ENCODE assay signal across 23 cellular contexts in genomic region chr10:60384006-60384405, GRCh38. TPM values are rescaled to one million over a fixed set of nuclear protein-coding genes. Genes with fewer than 3 reads are reported as not detected.
DNase-seq lines count a peak whose midpoint lies in the region; ATAC-seq, FAIRE-seq and TF ChIP-seq lines count a peak whose summit lies in the region.
"Had no signal": no experiment of that assay in that cellular context is flagged by ENCODE, and none has a peak within 500 bp of the region (broad histone marks: within the 10 kb centered on the region; RNA-seq: fewer than 3 reads in every experiment).

No MANE protein-coding gene starts in this region.

- POLR2A ChIA-PET in MCF 10A (lab: Yijun Ruan, JAX) = interaction anchor here (0.7 to 3.1 kb wide), 10 partner anchors 9 to 507 kb away, joined by 3 to 13 read pairs (median 3); no protein-coding TSS in a partner anchor

- H3K36me3 ChIP-seq in breast epithelium (no peaks in the 10 kb centered on the region), astrocyte (ENCODE audit: insufficient read depth, low read length) (no peaks in the 10 kb centered on the region)
- H3K36me3 ChIP-seq: BLaER1 treated with 17β-estradiol and CSF1 and Interleukin-3, amounts not matched to agents 10 nM and 100 nM; ovary; right atrium auricular region had no signal

- H3K4me3 Mint-ChIP-seq in MCF 10A (ENCODE audit: unreplicated experiment) (no peak overlapping the region), astrocyte (ENCODE audit: unreplicated experiment) (no peak overlapping the region)
- H3K4me3 Mint-ChIP-seq in activated T-helper 17 cell treated with anti-CD3 and anti-CD28 coated beads, Interleukin-2, amount 50 U/mL, for 72 hours = no peak overlapping the region
- H3K4me3 Mint-ChIP-seq: activated CD4-positive, alpha-beta memory T cell treated with anti-CD3 and anti-CD28 coated beads, Interleukin-2, amount 10 ng/mL, durations not matched to agents 7 days and 5 days; natural killer cell; type B pancreatic cell had no signal

- H3K9me3 ChIP-seq in breast epithelium = no peaks in the 10 kb centered on the region
- H3K9me3 ChIP-seq in astrocyte (ENCODE audit: insufficient read depth, low read depth, low read length) = no peaks in the 10 kb centered on the region
- H3K9me3 ChIP-seq: BLaER1 treated with 17β-estradiol and CSF1 and Interleukin-3, amounts not matched to agents 10 nM and 100 nM; ovary; right atrium auricular region had no signal

- H3K27me3 ChIP-seq in breast epithelium (no peaks in the 10 kb centered on the region), astrocyte (ENCODE audit: insufficient read depth, low read length) (no peaks in the 10 kb centered on the region)
- H3K27me3 ChIP-seq: BLaER1 treated with 17β-estradiol and CSF1 and Interleukin-3, amounts not matched to agents 10 nM and 100 nM; ovary; right atrium auricular region had no signal

- FAIRE-seq in astrocyte (lab: Jason Lieb, UNC) = peak; percentile 23
- no peak for FAIRE-seq in GM12892 (lab: Jason Lieb, UNC)

- no peaks in the 10 kb centered on the region for H3K79me2 ChIP-seq in astrocyte (ENCODE audit: insufficient read depth, low read length)

- H3K27ac Mint-ChIP-seq in MCF 10A (ENCODE audit: low read depth, unreplicated experiment) (peak overlapping the region; percentile 46), astrocyte (ENCODE audit: unreplicated experiment) (no peak overlapping the region)
- H3K27ac Mint-ChIP-seq in activated T-helper 17 cell treated with anti-CD3 and anti-CD28 coated beads, Interleukin-2, amount 50 U/mL, for 72 hours = no peak overlapping the region
- H3K27ac Mint-ChIP-seq: activated CD4-positive, alpha-beta memory T cell treated with anti-CD3 and anti-CD28 coated beads, Interleukin-2, amount 10 ng/mL, durations not matched to agents 7 days and 5 days; natural killer cell; type B pancreatic cell had no signal

- H3K4me3 ChIP-seq in breast epithelium = no peak overlapping the region
- no peak overlapping the region for H3K4me3 ChIP-seq in astrocyte (ENCODE audit: insufficient read depth, low read depth, low read length)
- H3K4me3 ChIP-seq: BLaER1 treated with 17β-estradiol and CSF1 and Interleukin-3, amounts not matched to agents 10 nM and 100 nM; ovary; right atrium auricular region had no signal

- no peak overlapping the region for H3K27ac ChIP-seq in breast epithelium
- peak overlapping the region; percentile 49 for H3K27ac ChIP-seq in astrocyte (ENCODE audit: low read depth, low read length)
- H3K27ac ChIP-seq: BLaER1 treated with 17β-estradiol and CSF1 and Interleukin-3, amounts not matched to agents 10 nM and 100 nM; HL-60; ovary had no signal

- H3K27me3 Mint-ChIP-seq in MCF 10A (ENCODE audit: insufficient read depth, unreplicated experiment) (no peaks in the 10 kb centered on the region), astrocyte (ENCODE audit: low read depth, unreplicated experiment) (no peaks in the 10 kb centered on the region)
- no peaks in the 10 kb centered on the region for H3K27me3 Mint-ChIP-seq in activated T-helper 17 cell treated with anti-CD3 and anti-CD28 coated beads, Interleukin-2, amount 50 U/mL, for 72 hours
- H3K27me3 Mint-ChIP-seq: activated CD4-positive, alpha-beta memory T cell treated with anti-CD3 and anti-CD28 coated beads, Interleukin-2, amount 10 ng/mL, durations not matched to agents 7 days and 5 days; type B pancreatic cell had no signal

- intact Hi-C loops in MCF 10A (cut with micrococcal nuclease) = loop anchor here (2.0 to 5.0 kb wide), 2 partner anchors 31 to 48 kb away; no protein-coding TSS in a partner anchor
- intact Hi-C loops in breast epithelium (cut with DNase I; ENCODE audit: low total_unique reads) = no loop called here

- no peaks in the 10 kb centered on the region for H4K20me1 ChIP-seq in astrocyte (ENCODE audit: insufficient read depth, low read length)
- H4K20me1 ChIP-seq: BLaER1 treated with 17β-estradiol and CSF1 and Interleukin-3, amounts not matched to agents 10 nM and 100 nM had no signal

- no peaks in the 10 kb centered on the region for H3K4me1 ChIP-seq in breast epithelium
- peaks cover 32% of the 10 kb centered on the region for H3K4me1 ChIP-seq in astrocyte (ENCODE audit: insufficient read depth, low read length)

- H3K36me3 Mint-ChIP-seq in MCF 10A (ENCODE audit: insufficient read depth, unreplicated experiment) (no peaks in the 10 kb centered on the region), astrocyte (ENCODE audit: low read depth, unreplicated experiment) (no peaks in the 10 kb centered on the region)
- H3K36me3 Mint-ChIP-seq in activated T-helper 17 cell treated with anti-CD3 and anti-CD28 coated beads, Interleukin-2, amount 50 U/mL, for 72 hours (ENCODE audit: low read depth) = no peaks in the 10 kb centered on the region
- H3K36me3 Mint-ChIP-seq: natural killer cell, type B pancreatic cell had no signal

- no peak overlapping the region for H2AFZ ChIP-seq in astrocyte (ENCODE audit: low read depth, low read length)

- peak overlapping the region; percentile 75 for H3K4me2 ChIP-seq in astrocyte (ENCODE audit: low read length)
- H3K4me2 ChIP-seq: BLaER1 treated with 17β-estradiol and CSF1 and Interleukin-3, amounts not matched to agents 10 nM and 100 nM had no signal

- TF ChIP-seq CTCF in MCF 10A (IDR thresholded peaks at IDR 0.05; ENCODE audit: unreplicated experiment) = no peak
- TF ChIP-seq CTCF in breast epithelium (IDR thresholded peaks at IDR 0.05) = no peak
- TF ChIP-seq CTCF in astrocyte (IDR thresholded peaks at IDR 0.05; ENCODE audit: insufficient read depth, low read depth, low read length) = no peak

- H3K9me3 Mint-ChIP-seq in MCF 10A (ENCODE audit: unreplicated experiment) (no peaks in the 10 kb centered on the region), astrocyte (ENCODE audit: unreplicated experiment) (no peaks in the 10 kb centered on the region)
- H3K9me3 Mint-ChIP-seq in activated T-helper 17 cell treated with anti-CD3 and anti-CD28 coated beads, Interleukin-2, amount 50 U/mL, for 72 hours = peaks cover 3% of the 10 kb centered on the region
- H3K9me3 Mint-ChIP-seq: activated CD4-positive, alpha-beta memory T cell treated with anti-CD3 and anti-CD28 coated beads, Interleukin-2, amount 10 ng/mL, durations not matched to agents 7 days and 5 days; natural killer cell; type B pancreatic cell had no signal

- DNase-seq in MCF 10A (ENCODE audit: unreplicated experiment) (peak; percentile 14), breast epithelium (ENCODE audit: low spot score in 2 of 2) (no peak), astrocyte (ENCODE audit: low read depth) (no peak), fibroblast of peridontal ligament (ENCODE audit: extremely low read depth) (peak; percentile 60), superior temporal gyrus (ENCODE audit: extremely low spot score) (peak; percentile 33), GM12892 (ENCODE audit: insufficient read length) (no peak), NCI-H2171 (lab: John Stamatoyannopoulos, UW) (no peak)
- DNase-seq: activated CD4-positive, alpha-beta memory T cell treated with anti-CD3 and anti-CD28 coated beads, Interleukin-2, amount 10 ng/mL, durations not matched to agents 7 days and 5 days; effector CD8-positive, alpha-beta T cell; H7; natural killer cell; NCI-H1417 treated with DMSO at 0.1 percent for 48 hours; NCI-H524; ovary; RPMI8226; stimulated activated CD4-positive, alpha-beta T cell treated with anti-CD3 and anti-CD28 coated beads, Interleukin-15, amount 100 ng/mL, for 24 hours; T-helper 9 cell had no signal

- TF ChIP-seq POLR2A in breast epithelium (IDR thresholded peaks at IDR 0.05) = no peak
- no peak for TF ChIP-seq POLR2A in GM12892 (IDR thresholded peaks at IDR 0.05; ENCODE audit: low read depth, low read length)

- peaks cover 28% of the 10 kb centered on the region for H3K4me1 Mint-ChIP-seq in MCF 10A (ENCODE audit: insufficient read depth, unreplicated experiment)
- H3K4me1 Mint-ChIP-seq in astrocyte (ENCODE audit: low read depth, unreplicated experiment) = peaks cover 15% of the 10 kb centered on the region
- H3K4me1 Mint-ChIP-seq in activated T-helper 17 cell treated with anti-CD3 and anti-CD28 coated beads, Interleukin-2, amount 50 U/mL, for 72 hours = peaks cover 9% of the 10 kb centered on the region

- no peak for ATAC-seq in activated T-helper 17 cell treated with anti-CD3 and anti-CD28 coated beads, Interleukin-2, amount 50 U/mL, for 72 hours (replicated peaks)
- ATAC-seq: esophagus mucosa, natural killer cell had no signal

- no peak overlapping the region for H3K9ac ChIP-seq in astrocyte (ENCODE audit: low read length)
- H3K9ac ChIP-seq: BLaER1 treated with 17β-estradiol and CSF1 and Interleukin-3, amounts not matched to agents 10 nM and 100 nM had no signal

- BruUV-seq in MCF 10A (replicated peaks; lab: Mats Ljungman, UMichigan) = no TSS peak

- CTCF ChIA-PET in MCF 10A (lab: Yijun Ruan, JAX) = interaction anchor here (0.8 to 1.3 kb wide), 7 partner anchors 10 to 69 kb away, joined by 3 read pairs; no protein-coding TSS in a partner anchor

RNA-seq across cellular contexts. Expression of gene ANK3, which starts 5.7 kb away (rescaled TPM):
- total RNA-seq in MCF 10A (2022) (3.3 and 6.7 TPM in 2 replicates), breast epithelium (10 to 100 TPM; 10.2 to 93.2 (median 57.4) TPM), astrocyte (15.5 and 21.1 TPM in 2 replicates)
- 10 to 100 TPM; 56.2 to 78.2 TPM for total RNA-seq in activated T-helper 17 cell treated with anti-CD3 and anti-CD28 coated beads, Interleukin-2, amount 50 U/mL, for 72 hours
- 1.0 TPM for polyA plus RNA-seq in GM12892 (2012; ENCODE audit: missing spikeins)

Comparison
In these comparisons a context has a peak if more than half of its experiments do, and no peak if none do; other contexts are left out.
1. DNase-seq: peak in MCF 10A (single experiment), fibroblast of peridontal ligament (single experiment) and superior temporal gyrus (single experiment); none in breast epithelium (0 of 2), astrocyte (single experiment), GM12892 (single experiment) and NCI-H2171 (single experiment).